In the genomic region with DNA sequence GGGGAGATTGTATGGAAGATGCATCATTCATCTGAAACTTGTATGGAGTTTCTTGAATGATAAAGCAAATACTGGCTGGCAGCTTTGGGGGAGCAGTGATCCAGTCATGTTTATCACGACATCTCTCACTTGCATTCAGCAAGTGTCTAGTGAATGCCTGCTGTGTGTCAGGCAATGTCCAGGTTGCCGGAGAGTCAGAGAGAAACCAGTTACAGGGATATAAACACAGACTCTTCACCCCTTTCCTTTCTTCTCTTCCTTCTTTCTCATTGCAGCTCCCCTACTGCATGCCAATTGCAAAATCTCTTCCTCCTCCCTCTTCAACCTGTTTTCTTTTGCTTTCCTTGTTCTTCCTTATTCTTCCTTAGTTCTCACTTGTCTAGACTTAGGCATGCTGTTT, we compare ENCODE assay signal across 10 cellular contexts.
"Had no signal": no experiment of that assay in that cellular context is flagged by ENCODE, and none has a peak within 500 bp of the region (broad histone marks: within the 10 kb centered on the region; RNA-seq: fewer than 3 reads in every experiment).

No MANE protein-coding gene starts in this region.

- FAIRE-seq: H1, H54 had no signal

- H3K4me3 Mint-ChIP-seq: H9, HFFc6 had no signal

- H3K9me3 ChIP-seq: HAP-1 had no signal

- H3K4me1 ChIP-seq: HAP-1 had no signal

- DNase-seq: GM23248, GOT3, H7, H9, HCEC 1CT, HFFc6 had no signal

- H3K27ac Mint-ChIP-seq: H9, HFFc6 had no signal

- ATAC-seq: HCT116 had no signal

- H2AFZ ChIP-seq: GM23248 had no signal

- H3K36me3 ChIP-seq: HAP-1 had no signal

- H3K27ac ChIP-seq: GM23248 had no signal

- H3K4me3 ChIP-seq: GM23248, HAP-1 had no signal

- H3K9ac ChIP-seq: GM23248 had no signal
